1 cellular context compared by ENCODE assay signal in the genomic region with DNA sequence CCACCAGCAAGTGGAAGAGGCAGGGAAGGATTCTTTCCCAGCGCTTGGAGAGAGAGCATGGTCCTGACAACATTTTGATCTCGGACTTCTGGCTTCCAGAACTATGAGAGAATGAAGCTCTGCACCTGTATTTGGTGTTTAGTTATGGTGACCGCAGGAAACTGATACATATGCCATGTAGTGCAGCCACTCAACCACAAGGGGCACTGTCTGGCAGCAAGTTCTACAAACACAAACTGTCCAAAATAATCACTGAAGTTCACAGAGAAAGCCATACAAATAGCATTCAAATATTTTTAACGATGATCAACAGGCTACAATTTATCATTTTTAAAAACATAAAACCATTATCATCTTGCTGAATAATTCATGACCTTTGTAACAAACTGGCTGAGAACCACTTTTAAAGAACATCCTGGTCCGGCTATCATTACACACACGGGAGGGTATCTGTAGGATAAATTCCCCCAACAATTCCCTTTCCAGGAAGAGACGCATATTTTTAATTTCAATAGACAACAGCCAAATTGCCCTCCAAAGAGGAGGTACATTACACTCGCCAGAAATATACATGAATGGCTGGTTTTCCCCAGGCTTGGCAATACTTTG.
TF ChIP-seq lines count a peak whose summit lies in the region.

No MANE protein-coding gene starts in this region.

TF ChIP-seq in endothelial cell of umbilical vein, 7 proteins besides CTCF, POLR2A, EP300 and RAD21:
- TF ChIP-seq FOS (IDR thresholded peaks at IDR 0.05; ENCODE audit: borderline replicate concordance, insufficient read depth, low read length): no peak
- no peak for TF ChIP-seq POLR2AphosphoS5 (IDR thresholded peaks at IDR 0.05; ENCODE audit: insufficient read depth, low read depth, low read length)
